Comparison of ENCODE assay signal across 28 cellular contexts in genomic region chr3:80806673-80807072, GRCh38.
"Had no signal": no experiment of that assay in that cellular context is flagged by ENCODE, and none has a peak within 500 bp of the region (broad histone marks: within the 10 kb centered on the region; RNA-seq: fewer than 3 reads in every experiment).

No MANE protein-coding gene starts in this region.

- H3K4me1 ChIP-seq: colonic mucosa, esophagus muscularis mucosa, esophagus squamous epithelium, foreskin keratinocyte, gastrocnemius medialis, gastroesophageal sphincter, heart left ventricle, heart right ventricle had no signal

- H3K79me2 ChIP-seq: hepatocyte had no signal

- ATAC-seq: effector memory CD8-positive, alpha-beta T cell; esophagus mucosa; foreskin keratinocyte; gastrocnemius medialis; gastroesophageal sphincter; heart left ventricle; heart right ventricle had no signal

- H3K4me3 ChIP-seq: colonic mucosa, coronary artery, dorsolateral prefrontal cortex, esophagus muscularis mucosa, esophagus squamous epithelium, gastrocnemius medialis, gastroesophageal sphincter, heart left ventricle, heart right ventricle, hepatocyte had no signal

- H2AFZ ChIP-seq: hepatocyte had no signal

- H3K27me3 ChIP-seq: colonic mucosa, dorsolateral prefrontal cortex, esophagus muscularis mucosa, esophagus squamous epithelium, foreskin keratinocyte, gastrocnemius medialis, gastroesophageal sphincter, heart left ventricle, heart right ventricle, hepatocyte had no signal

- FAIRE-seq: colon, endometrium, frontal cortex had no signal

- H3K9me3 ChIP-seq: colonic mucosa, esophagus muscularis mucosa, esophagus squamous epithelium, gastrocnemius medialis, gastroesophageal sphincter had no signal

- H3K27ac ChIP-seq: colonic mucosa, coronary artery, dorsolateral prefrontal cortex, epithelial cell of prostate, esophagus muscularis mucosa, esophagus squamous epithelium, foreskin keratinocyte, gastrocnemius medialis, gastroesophageal sphincter, heart left ventricle, heart right ventricle, hepatocyte had no signal

- H3K36me3 ChIP-seq: colonic mucosa, esophagus muscularis mucosa, esophagus squamous epithelium, gastrocnemius medialis, gastroesophageal sphincter, heart left ventricle, heart right ventricle had no signal

- H3K4me2 ChIP-seq: hepatocyte had no signal

- DNase-seq: colonic mucosa; cortex of kidney; dermis blood vessel endothelial cell; dorsolateral prefrontal cortex; effector CD4-positive, alpha-beta T cell; effector CD8-positive, alpha-beta T cell; effector memory CD4-positive, alpha-beta T cell; effector memory CD8-positive, alpha-beta T cell; endodermal cell; erythroblast; esophagus squamous epithelium; foreskin fibroblast; foreskin keratinocyte; foreskin melanocyte; gastrocnemius medialis; glutamatergic neuron; head of caudate nucleus; heart left ventricle; heart right ventricle had no signal
